In the genomic region with DNA sequence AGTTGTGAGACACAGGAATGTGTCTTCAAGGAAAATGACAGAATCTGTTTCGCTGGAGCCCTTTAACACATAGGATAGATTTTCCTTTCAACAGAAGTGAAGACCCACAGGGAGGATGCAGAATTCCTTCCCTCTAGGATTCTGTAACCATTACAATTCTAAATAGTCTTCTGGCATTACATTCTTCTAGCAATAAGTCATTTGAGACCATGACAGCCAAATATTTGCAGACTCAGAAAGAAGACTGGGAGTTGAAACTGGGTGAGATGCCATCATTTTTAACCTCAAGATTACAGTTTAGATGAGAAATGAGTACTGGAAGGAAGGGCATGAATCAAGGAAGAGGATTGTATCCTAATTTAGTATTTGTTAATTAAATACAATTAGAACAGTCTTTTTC, we compare ENCODE assay signal across 19 cellular contexts.
DNase-seq lines count a peak whose midpoint lies in the region; ATAC-seq, FAIRE-seq and TF ChIP-seq lines count a peak whose summit lies in the region.
"Had no signal": no experiment of that assay in that cellular context is flagged by ENCODE, and none has a peak within 500 bp of the region (broad histone marks: within the 10 kb centered on the region; RNA-seq: fewer than 3 reads in every experiment).

No MANE protein-coding gene starts in this region.

- H3K9me3 Mint-ChIP-seq in HFFc6 = no peaks in the 10 kb centered on the region

- ATAC-seq in HG03460 (IDR thresholded peaks at IDR 0.05; ENCODE audit: unreplicated experiment) = no peak
- no peak for ATAC-seq in GM21528 (IDR thresholded peaks at IDR 0.05; ENCODE audit: low FRiP score, unreplicated experiment)
- ATAC-seq: HCT116; stimulated activated naive CD8-positive, alpha-beta T cell treated with anti-CD3 and anti-CD28 coated beads, Interleukin-15, Interleukin-2, amounts not matched to agents 100 U/mL and 50 U/mL, for 24 hours had no signal

- FAIRE-seq in A204.1 (lab: Jason Lieb, UNC) = peak; percentile 98
- FAIRE-seq: G401.6 had no signal

- H3K4me1 Mint-ChIP-seq in HFFc6 (ENCODE audit: low read depth) = peaks cover 59% of the 10 kb centered on the region

- DNase-seq in HFFc6 (peak; percentile 85), astrocyte of the cerebellum (ENCODE audit: low read depth) (peak; percentile 73), hepatic stellate cell (ENCODE audit: low spot score) (peak; percentile 65), NCI-H2171 treated with DMSO at 0.1 percent for 48 hours (lab: John Stamatoyannopoulos, UW) (no peak), DMS 273 treated with DMSO at 0.1 percent for 48 hours (lab: John Stamatoyannopoulos, UW) (no peak)
- DNase-seq: 8988T; activated CD4-positive, alpha-beta T cell treated with anti-CD3 and anti-CD28 coated beads for 48 hours; activated naive CD4-positive, alpha-beta T cell treated with Interleukin-2 at 50 U/mL for 16 hours; NCI-H2029 treated with DMSO at 0.1 percent for 48 hours; nephron progenitor cell; stimulated activated CD4-positive, alpha-beta T cell treated with anti-CD3 and anti-CD28 coated beads, Interleukin-15, amount 100 ng/mL, for 24 hours; stimulated activated naive CD8-positive, alpha-beta T cell treated with anti-CD3 and anti-CD28 coated beads, Interleukin-15, Interleukin-2, amounts not matched to agents 100 U/mL and 50 U/mL, for 24 hours had no signal

- TF ChIP-seq CTCF in HFFc6 (IDR thresholded peaks at IDR 0.05) = no peak
- TF ChIP-seq CTCF in astrocyte of the cerebellum (IDR thresholded peaks at IDR 0.05; ENCODE audit: low read depth, low read length, missing control alignments) = no peak

- in situ Hi-C loops in astrocyte of the cerebellum (cut with HindIII; ENCODE audit: low sequenced_read_pairs) = no loop called here

- H3K4me3 ChIP-seq in astrocyte of the cerebellum (ENCODE audit: low read depth, low read length) = no peak overlapping the region
- H3K4me3 ChIP-seq: cardiac muscle cell, lung had no signal

- no peaks in the 10 kb centered on the region for H3K27me3 Mint-ChIP-seq in HFFc6 (ENCODE audit: insufficient read depth)

- peak overlapping the region; percentile 8; the same call in 1 of the 2 replicates for H3K4me3 Mint-ChIP-seq in HFFc6
- H3K4me3 Mint-ChIP-seq: nephron progenitor cell had no signal

- H3K27ac Mint-ChIP-seq in HFFc6 = peak overlapping the region; percentile 78
- H3K27ac Mint-ChIP-seq: nephron progenitor cell had no signal

- peaks cover 10% of the 10 kb centered on the region; the same call in 1 of the 2 replicates for H3K36me3 Mint-ChIP-seq in HFFc6 (ENCODE audit: low read depth)

Comparison
In these comparisons a context has a peak if more than half of its experiments do, and no peak if none do; other contexts are left out.
1. DNase-seq: peak in HFFc6 (single experiment), astrocyte of the cerebellum (single experiment) and hepatic stellate cell (single experiment); none in NCI-H2171 treated with DMSO at 0.1 percent for 48 hours (single experiment) and DMS 273 treated with DMSO at 0.1 percent for 48 hours (single experiment).